In genomic region chr13:50290186-50290585, GRCh38 we compare ENCODE assay signal across 15 cellular contexts.
"Had no signal": no experiment of that assay in that cellular context is flagged by ENCODE, and none has a peak within 500 bp of the region (broad histone marks: within the 10 kb centered on the region; RNA-seq: fewer than 3 reads in every experiment).

No MANE protein-coding gene starts in this region.

- H3K4me3 Mint-ChIP-seq: activated CD4-positive, alpha-beta T cell treated with anti-CD3 and anti-CD28 coated beads, Interleukin-2, amount 10 ng/mL, durations not matched to agents 24 days and 14 days; central memory CD8-positive, alpha-beta T cell; neural progenitor cell had no signal

- H3K36me3 Mint-ChIP-seq: neural progenitor cell had no signal

- H3K4me3 ChIP-seq: body of pancreas, neural progenitor cell, suprapubic skin, upper lobe of left lung had no signal

- H3K27me3 Mint-ChIP-seq: central memory CD8-positive, alpha-beta T cell had no signal

- H3K27ac ChIP-seq: body of pancreas, neural progenitor cell, parathyroid adenoma, suprapubic skin, upper lobe of left lung had no signal

- ATAC-seq: body of pancreas; left ventricle myocardium superior; stimulated activated naive CD8-positive, alpha-beta T cell treated with anti-CD3 and anti-CD28 coated beads, Interleukin-15, Interleukin-2, amounts not matched to agents 100 U/mL and 50 U/mL, for 24 hours had no signal

- H3K9me3 Mint-ChIP-seq: central memory CD8-positive, alpha-beta T cell had no signal

- DNase-seq: activated CD4-positive, alpha-beta T cell treated with anti-CD3 and anti-CD28 coated beads, Interleukin-2, amount 10 ng/mL, durations not matched to agents 24 days and 14 days; activated naive CD4-positive, alpha-beta T cell treated with anti-CD3 and anti-CD28 coated beads, Interleukin-2, amount 50 U/mL, for 16 hours; amniotic stem cell; body of pancreas; left ventricle myocardium superior; mesendoderm; stimulated activated CD4-positive, alpha-beta T cell treated with anti-CD3 and anti-CD28 coated beads, Interleukin-2, amount 100 ng/mL, for 48 hours; stimulated activated naive CD8-positive, alpha-beta T cell treated with anti-CD3 and anti-CD28 coated beads, Interleukin-15, Interleukin-2, amounts not matched to agents 100 U/mL and 50 U/mL, for 24 hours; T-helper 9 cell; upper lobe of left lung had no signal

- H3K36me3 ChIP-seq: neural progenitor cell, suprapubic skin, upper lobe of left lung had no signal

- H3K27me3 ChIP-seq: body of pancreas, neural progenitor cell, suprapubic skin, upper lobe of left lung had no signal

- H3K4me1 ChIP-seq: body of pancreas, parathyroid adenoma, suprapubic skin had no signal

- H3K27ac Mint-ChIP-seq: activated CD4-positive, alpha-beta T cell treated with anti-CD3 and anti-CD28 coated beads, Interleukin-2, amount 10 ng/mL, durations not matched to agents 24 days and 14 days; activated T-helper 2 cell treated with anti-CD3 and anti-CD28 coated beads, Interferon-gamma antibody, Interleukin-2, Interleukin-4, amounts not matched to agents 10 μg/mL and 5 μg/mL and 100 μg/mL, durations not matched to agents 14 hours and 24 hours and 36 hours; neural progenitor cell had no signal

- H3K9me3 ChIP-seq: body of pancreas, suprapubic skin, upper lobe of left lung had no signal
